Comparison of ENCODE assay signal across 27 cellular contexts in the genomic region with DNA sequence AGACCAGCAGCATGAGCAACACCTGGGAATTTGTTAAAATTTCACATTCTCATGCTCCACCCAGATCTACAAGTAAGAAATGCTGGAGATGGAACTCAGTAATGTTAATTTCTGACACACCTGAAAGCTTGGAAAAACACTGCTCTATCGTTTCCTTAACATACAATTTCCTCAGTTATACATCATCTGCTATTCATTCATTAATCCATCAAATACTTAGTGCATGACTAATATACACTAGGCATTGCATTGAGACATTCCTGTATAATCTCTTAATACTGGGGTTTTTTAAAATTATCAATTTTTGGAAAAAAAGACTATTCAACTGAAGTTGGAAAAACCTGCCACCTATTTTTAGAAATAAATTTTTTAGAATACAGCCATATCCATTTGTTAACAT.
"Had no signal": no experiment of that assay in that cellular context is flagged by ENCODE, and none has a peak within 500 bp of the region (broad histone marks: within the 10 kb centered on the region; RNA-seq: fewer than 3 reads in every experiment).

No MANE protein-coding gene starts in this region.

- ATAC-seq: activated CD8-positive, alpha-beta memory T cell treated with anti-CD3 and anti-CD28 coated beads, Interleukin-2, amount 10 ng/mL, durations not matched to agents 7 days and 5 days; body of pancreas; Panc1; T-helper 17 cell; WTC11 had no signal

- DNase-seq: activated CD4-positive, alpha-beta T cell treated with anti-CD3 and anti-CD28 coated beads for 1 hour; activated CD4-positive, alpha-beta T cell treated with anti-CD3 and anti-CD28 coated beads, Interleukin-2, amount 10 ng/mL, durations not matched to agents 24 days and 14 days; activated CD4-positive, alpha-beta T cell treated with anti-CD3 and anti-CD28 coated beads, Interleukin-2, amount 50 U/mL, for 48 hours; activated CD8-positive, alpha-beta memory T cell treated with anti-CD3 and anti-CD28 coated beads, Interleukin-2, amount 10 ng/mL, durations not matched to agents 7 days and 5 days; activated effector memory CD4-positive, alpha-beta T cell treated with Interleukin-2 at 50 U/mL for 16 hours; activated naive CD4-positive, alpha-beta T cell; activated T-cell treated with anti-CD3 and anti-CD28 coated beads, Interleukin-2, amount 50 U/mL, for 24 hours; aorta; body of pancreas; Kasumi-1; NCI-H1105 treated with DMSO at 0.1 percent for 48 hours; NCI-H1436 treated with DMSO at 0.1 percent for 48 hours; NCI-H187; NCI-H2081; NCI-H510A treated with DMSO at 0.1 percent for 48 hours; NCI-H69; NK-92 treated with Interleukin-12 subunit alpha and Interleukin-12 subunit beta, amount 100 ng/mL, for 24 hours; OCI-M1; RPMI8226; SHP77; T-helper 17 cell; T-helper 9 cell had no signal

- H3K4me1 ChIP-seq: body of pancreas, SJSA1 had no signal

- H3K9me3 Mint-ChIP-seq: activated naive CD4-positive, alpha-beta T cell treated with anti-CD3 and anti-CD28 coated beads, Interleukin-2, amount 50 U/mL, for 24 hours had no signal

- H3K27me3 ChIP-seq: body of pancreas, SJSA1 had no signal

- H3K36me3 ChIP-seq: SJSA1 had no signal

- H3K27ac ChIP-seq: body of pancreas, SJSA1 had no signal

- H3K27ac Mint-ChIP-seq: activated CD4-positive, alpha-beta T cell treated with anti-CD3 and anti-CD28 coated beads, Interleukin-2, amount 10 ng/mL, durations not matched to agents 24 days and 14 days; activated CD8-positive, alpha-beta memory T cell treated with anti-CD3 and anti-CD28 coated beads, Interleukin-2, amount 10 ng/mL, durations not matched to agents 7 days and 5 days; activated naive CD4-positive, alpha-beta T cell treated with anti-CD3 and anti-CD28 coated beads, Interleukin-2, amount 50 U/mL, for 24 hours; activated T-cell treated with anti-CD3 and anti-CD28 coated beads, Interleukin-2, amount 50 U/mL, for 24 hours; activated T-helper 1 cell treated with anti-CD3 and anti-CD28 coated beads, Interleukin-12 subunit alpha, Interleukin-12 subunit beta, Interleukin-2, Interleukin-4 antibody, amounts not matched to agents 30 ng/mL and 10 ng/mL and 1 ng/mL, durations not matched to agents 14 hours and 24 hours and 36 hours; T-helper 17 cell; WTC11 had no signal

- H3K4me1 Mint-ChIP-seq: activated CD4-positive, alpha-beta T cell treated with anti-CD3 and anti-CD28 coated beads, Interleukin-2, amount 10 ng/mL, durations not matched to agents 24 days and 14 days; activated CD8-positive, alpha-beta memory T cell treated with anti-CD3 and anti-CD28 coated beads, Interleukin-2, amount 10 ng/mL, durations not matched to agents 7 days and 5 days; T-helper 17 cell; WTC11 had no signal

- H3K9me3 ChIP-seq: body of pancreas, SJSA1 had no signal

- H3K4me3 Mint-ChIP-seq: activated CD4-positive, alpha-beta T cell treated with anti-CD3 and anti-CD28 coated beads, Interleukin-2, amount 10 ng/mL, durations not matched to agents 24 days and 14 days; activated CD8-positive, alpha-beta memory T cell treated with anti-CD3 and anti-CD28 coated beads, Interleukin-2, amount 10 ng/mL, durations not matched to agents 7 days and 5 days; activated naive CD4-positive, alpha-beta T cell treated with anti-CD3 and anti-CD28 coated beads, Interleukin-2, amount 50 U/mL, for 24 hours; activated T-cell treated with anti-CD3 and anti-CD28 coated beads, Interleukin-2, amount 50 U/mL, for 24 hours; activated T-helper 1 cell treated with anti-CD3 and anti-CD28 coated beads, Interleukin-12 subunit alpha, Interleukin-12 subunit beta, Interleukin-2, Interleukin-4 antibody, amounts not matched to agents 30 ng/mL and 10 ng/mL and 1 ng/mL, durations not matched to agents 14 hours and 24 hours and 36 hours; T-helper 17 cell; WTC11 had no signal

- H3K27me3 Mint-ChIP-seq: activated CD4-positive, alpha-beta T cell treated with anti-CD3 and anti-CD28 coated beads, Interleukin-2, amount 10 ng/mL, durations not matched to agents 24 days and 14 days; activated CD8-positive, alpha-beta memory T cell treated with anti-CD3 and anti-CD28 coated beads, Interleukin-2, amount 10 ng/mL, durations not matched to agents 7 days and 5 days; activated naive CD4-positive, alpha-beta T cell treated with anti-CD3 and anti-CD28 coated beads, Interleukin-2, amount 50 U/mL, for 24 hours; T-helper 17 cell had no signal

- H3K4me3 ChIP-seq: body of pancreas, SJSA1 had no signal
